ENCODE assay signal across 1 cellular context in genomic region chr20:47992021-47992467, GRCh38.
TF ChIP-seq lines count a peak whose summit lies in the region.

No MANE protein-coding gene starts in this region.

TF ChIP-seq in HEK293, 187 proteins besides CTCF, POLR2A, EP300 and RAD21 (continued from another document):
- TF ChIP-seq PRDM6 (tag by site-specific recombination; IDR thresholded peaks at IDR 0.05): peak; percentile 49; the same call in 1 of the 2 replicates
- TF ChIP-seq ZNF600 (tag by site-specific recombination; IDR thresholded peaks at IDR 0.05): peak; percentile 61; the same call in 1 of the 2 replicates
- no peak for TF ChIP-seq ZNF670 (tag by site-specific recombination; IDR thresholded peaks at IDR 0.05; ENCODE audit: low read depth)
- TF ChIP-seq ZNF341 (tag by site-specific recombination; IDR thresholded peaks at IDR 0.05; ENCODE audit: low read depth): peak; percentile 67
- TF ChIP-seq PRDM2 (tag by site-specific recombination; IDR thresholded peaks at IDR 0.05; ENCODE audit: borderline replicate concordance): no peak
- TF ChIP-seq ZSCAN30 (tag by site-specific recombination; IDR thresholded peaks at IDR 0.05): no peak
- TF ChIP-seq ZNF658 (tag by site-specific recombination; IDR thresholded peaks at IDR 0.05): no peak
- TF ChIP-seq ZBTB26 (tag by site-specific recombination; optimal IDR thresholded peaks at IDR 0.05): no peak
- peak; percentile 78 for TF ChIP-seq ZIC2 (tag by site-specific recombination; IDR thresholded peaks at IDR 0.05)
- TF ChIP-seq PRDM4 (tag by site-specific recombination; IDR thresholded peaks at IDR 0.05): peak; percentile 92
